ENCODE assay signal across 8 cellular contexts in the genomic region with DNA sequence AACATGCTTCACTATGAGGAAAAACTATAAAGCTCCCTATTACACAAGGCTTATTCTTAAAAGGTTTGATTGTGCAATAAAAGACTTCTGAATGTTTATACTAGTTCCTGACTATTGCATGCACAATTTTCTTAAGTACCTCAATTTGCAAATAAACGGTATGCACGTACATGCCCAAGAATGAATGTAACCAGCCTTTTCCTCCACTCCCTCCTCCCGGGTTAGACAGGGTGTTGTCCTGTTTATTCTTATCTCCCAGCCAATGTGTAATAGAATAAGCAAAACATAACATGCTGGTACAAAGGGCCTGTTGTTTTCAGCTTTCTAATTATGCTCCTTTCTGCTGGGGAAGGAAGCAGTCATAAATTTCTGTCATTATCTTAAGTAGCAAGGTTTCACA.
DNase-seq lines count a peak whose midpoint lies in the region; ATAC-seq and TF ChIP-seq lines count a peak whose summit lies in the region.

No MANE protein-coding gene starts in this region.

- H3K9me3 ChIP-seq in SK-N-MC (ENCODE audit: low read depth, low read length) (no peaks in the 10 kb centered on the region), right atrium auricular region (no peaks in the 10 kb centered on the region), thoracic aorta (no peaks in the 10 kb centered on the region)
- H3K9me3 ChIP-seq in CD4-positive, alpha-beta memory T cell (ENCODE audit: control insufficient read depth in 1 of 2, low read length in 2 of 2) = no peaks in the 10 kb centered on the region
- no peaks in the 10 kb centered on the region for H3K9me3 ChIP-seq in naive thymus-derived CD4-positive, alpha-beta T cell (ENCODE audit: control insufficient read depth in 2 of 3, low read length in 3 of 3)

- H3K27me3 ChIP-seq in right atrium auricular region (no peaks in the 10 kb centered on the region), thoracic aorta (replicated peaks; ENCODE audit: insufficient read depth) (no peaks in the 10 kb centered on the region)
- no peaks in the 10 kb centered on the region for H3K27me3 ChIP-seq in CD4-positive, alpha-beta memory T cell (ENCODE audit: insufficient read depth, low read length)
- no peaks in the 10 kb centered on the region for H3K27me3 ChIP-seq in naive thymus-derived CD4-positive, alpha-beta T cell (ENCODE audit: control insufficient read depth in 2 of 2, insufficient read depth in 2 of 2, low read length in 2 of 2)

- H3K36me3 Mint-ChIP-seq in CD4-positive, alpha-beta memory T cell = peaks cover 22 to 49% of the 10 kb centered on the region in 2 donors
- peaks cover 16 to 57% (median 30%) of the 10 kb centered on the region in 5 donors for H3K36me3 Mint-ChIP-seq in naive thymus-derived CD4-positive, alpha-beta T cell

- TF ChIP-seq CTCF in right atrium auricular region (IDR thresholded peaks at IDR 0.05) (no peak), thoracic aorta (IDR thresholded peaks at IDR 0.05) (no peak)

- H3K27ac ChIP-seq in SK-N-MC = peak overlapping the region; percentile 65; the same call in 1 of the 2 replicates
- H3K27ac ChIP-seq in right atrium auricular region = peak overlapping the region; percentile 48 to 81
- H3K27ac ChIP-seq in thoracic aorta = peak overlapping the region; percentile 96 to 98
- H3K27ac ChIP-seq in CD4-positive, alpha-beta memory T cell (ENCODE audit: low read depth, low read length) = no peak overlapping the region
- no peak overlapping the region for H3K27ac ChIP-seq in naive thymus-derived CD4-positive, alpha-beta T cell (ENCODE audit: low read depth, low read length)

- H3K9ac ChIP-seq in SK-N-MC (ENCODE audit: insufficient read length) = no peak overlapping the region

- no peak overlapping the region for H3K27ac Mint-ChIP-seq in CD4-positive, alpha-beta memory T cell
- H3K27ac Mint-ChIP-seq in naive thymus-derived CD4-positive, alpha-beta T cell = no peak overlapping the region

- peaks cover 0 to 58% of the 10 kb centered on the region in 2 donors for H3K4me1 ChIP-seq in right atrium auricular region
- H3K4me1 ChIP-seq in thoracic aorta (ENCODE audit: control insufficient read depth in 1 of 2, low read depth in 2 of 2) = peaks cover 50 to 87% of the 10 kb centered on the region in 2 donors
- H3K4me1 ChIP-seq in CD4-positive, alpha-beta memory T cell (ENCODE audit: insufficient read depth, low read length) = no peaks in the 10 kb centered on the region
- H3K4me1 ChIP-seq in naive thymus-derived CD4-positive, alpha-beta T cell (ENCODE audit: control insufficient read depth in 2 of 2, insufficient read depth in 2 of 2, low read length in 2 of 2) = no peaks in the 10 kb centered on the region

- H3K27me3 Mint-ChIP-seq in CD4-positive, alpha-beta memory T cell = no peaks in the 10 kb centered on the region
- no peaks in the 10 kb centered on the region for H3K27me3 Mint-ChIP-seq in naive thymus-derived CD4-positive, alpha-beta T cell

- ATAC-seq in thoracic aorta (ENCODE audit: insufficient number of reproducible peaks, low FRiP score, low read depth) = peak; percentile 33
- no peak for ATAC-seq in naive thymus-derived CD4-positive, alpha-beta T cell

- H3K9me3 Mint-ChIP-seq in CD4-positive, alpha-beta memory T cell = no peaks in the 10 kb centered on the region
- H3K9me3 Mint-ChIP-seq in naive thymus-derived CD4-positive, alpha-beta T cell = no peaks in the 10 kb centered on the region

- no peak overlapping the region for H3K4me3 Mint-ChIP-seq in CD4-positive, alpha-beta memory T cell
- no peak overlapping the region for H3K4me3 Mint-ChIP-seq in naive thymus-derived CD4-positive, alpha-beta T cell

- DNase-seq in HuH-7.5 (ENCODE audit: low spot score) = peak; percentile 23
- DNase-seq in SK-N-MC (ENCODE audit: low read depth, low spot score) = peak; percentile 61
- no peak for DNase-seq in right atrium auricular region (ENCODE audit: low spot score)
- DNase-seq in thoracic aorta (ENCODE audit: low spot score) = no peak
- no peak for DNase-seq in CD4-positive, alpha-beta memory T cell
- no peak for DNase-seq in activated CD8-positive, alpha-beta memory T cell treated with anti-CD3 and anti-CD28 coated beads, Interleukin-2, amount 50 U/mL, for 4 hours
- DNase-seq in NCI-H187 treated with DMSO at 0.1 percent for 48 hours (lab: John Stamatoyannopoulos, UW) = no peak
- DNase-seq in naive thymus-derived CD4-positive, alpha-beta T cell = no peak

- POLR2A ChIA-PET in CD4-positive, alpha-beta memory T cell (lab: Charles Lee; ENCODE audit: partially characterized antibody) = no interaction called here
- POLR2A ChIA-PET in naive thymus-derived CD4-positive, alpha-beta T cell (lab: Charles Lee) = no interaction called here

- CTCF ChIA-PET in CD4-positive, alpha-beta memory T cell (lab: Charles Lee; ENCODE audit: partially characterized antibody) = interaction anchor here (0.9 kb wide), 1 partner anchor 12 kb away, joined by 3 read pairs; no protein-coding TSS in a partner anchor
- CTCF ChIA-PET in naive thymus-derived CD4-positive, alpha-beta T cell (lab: Charles Lee) = no interaction called here

- peaks cover 21% of the 10 kb centered on the region for H3K36me3 ChIP-seq in SK-N-MC (ENCODE audit: insufficient read depth, low read length)
- H3K36me3 ChIP-seq in right atrium auricular region = peaks cover 6% of the 10 kb centered on the region
- no peaks in the 10 kb centered on the region for H3K36me3 ChIP-seq in thoracic aorta
- H3K36me3 ChIP-seq in CD4-positive, alpha-beta memory T cell (ENCODE audit: insufficient read depth, low read length) = no peaks in the 10 kb centered on the region
- peaks cover 0 to 28% (median 0%) of the 10 kb centered on the region in 3 experiments for H3K36me3 ChIP-seq in naive thymus-derived CD4-positive, alpha-beta T cell (ENCODE audit: control insufficient read depth in 2 of 3, insufficient read depth in 3 of 3, low read length in 3 of 3)

- H3K4me3 ChIP-seq in SK-N-MC = peak overlapping the region; percentile 49
- H3K4me3 ChIP-seq in right atrium auricular region = no peak overlapping the region
- no peak overlapping the region for H3K4me3 ChIP-seq in thoracic aorta
- no peak overlapping the region for H3K4me3 ChIP-seq in CD4-positive, alpha-beta memory T cell (ENCODE audit: low read length in 2 of 2)
- no peak overlapping the region for H3K4me3 ChIP-seq in naive thymus-derived CD4-positive, alpha-beta T cell (ENCODE audit: low read length)

- peaks cover 0 to 13% (median 4%) of the 10 kb centered on the region in 4 donors for H3K4me1 Mint-ChIP-seq in CD4-positive, alpha-beta memory T cell
- peaks cover 0 to 25% (median 2%) of the 10 kb centered on the region in 7 donors for H3K4me1 Mint-ChIP-seq in naive thymus-derived CD4-positive, alpha-beta T cell

- intact Hi-C loops in CD4-positive, alpha-beta memory T cell (cut with micrococcal nuclease) = no loop called here
- intact Hi-C loops in naive thymus-derived CD4-positive, alpha-beta T cell (cut with micrococcal nuclease) = no loop called here

Comparison
In these comparisons a context has a peak if more than half of its experiments do, and no peak if none do; other contexts are left out.
1. DNase-seq: peak in HuH-7.5 (single experiment) and SK-N-MC (single experiment); none in right atrium auricular region (single experiment), thoracic aorta (single experiment), CD4-positive, alpha-beta memory T cell (0 of 5), activated CD8-positive, alpha-beta memory T cell treated with anti-CD3 and anti-CD28 coated beads, Interleukin-2, amount 50 U/mL, for 4 hours (single experiment), NCI-H187 treated with DMSO at 0.1 percent for 48 hours (single experiment) and naive thymus-derived CD4-positive, alpha-beta T cell (0 of 9).
2. H3K27ac ChIP-seq: peak in SK-N-MC (single experiment), right atrium auricular region (2 of 2) and thoracic aorta (2 of 2); none in CD4-positive, alpha-beta memory T cell (single experiment) and naive thymus-derived CD4-positive, alpha-beta T cell (single experiment).